In the genomic region with DNA sequence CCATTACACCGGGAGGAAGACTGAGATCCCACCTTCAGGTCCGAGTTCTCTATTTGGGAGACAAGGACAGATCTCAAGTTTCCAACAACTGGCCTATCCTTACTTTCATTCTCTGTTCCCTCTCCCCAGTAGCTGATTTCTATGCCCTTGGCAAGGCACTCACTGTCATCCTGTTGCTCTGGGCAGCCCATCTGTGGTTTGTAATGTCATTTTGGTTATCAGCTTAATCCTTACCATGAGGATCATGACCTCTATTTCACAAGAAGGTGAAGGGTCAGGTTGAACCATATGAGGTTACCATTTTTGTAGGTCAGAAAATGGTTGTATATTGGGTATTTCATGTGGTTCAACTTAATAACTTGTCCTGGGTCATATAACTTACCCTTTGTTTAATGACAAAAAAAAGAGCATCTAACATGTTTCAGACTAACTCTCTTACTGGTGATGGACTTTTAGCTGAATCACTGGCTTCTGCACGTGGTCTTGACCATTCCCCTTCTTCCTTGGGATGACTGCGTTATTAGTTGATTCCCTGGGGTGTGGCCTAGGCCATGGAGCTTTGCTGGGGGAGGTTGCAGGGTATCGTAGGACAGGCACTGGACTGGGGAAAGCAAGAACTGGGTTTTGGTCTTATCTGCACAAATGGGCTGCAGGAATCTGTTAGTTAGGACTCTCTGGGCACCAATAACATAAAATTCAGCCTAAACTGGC, we compare ENCODE assay signal across 15 cellular contexts.
A peak's percentile ranks its signal among the peaks of the same experiment; 100 is the strongest.
DNase-seq lines count a peak whose midpoint lies in the region; ATAC-seq and TF ChIP-seq lines count a peak whose summit lies in the region.
"Had no signal": no experiment of that assay in that cellular context is flagged by ENCODE, and none has a peak within 500 bp of the region (broad histone marks: within the 10 kb centered on the region; RNA-seq: fewer than 3 reads in every experiment).

No MANE protein-coding gene starts in this region.

- no peak for ATAC-seq in T-cell (replicated peaks in 1 of 4)
- ATAC-seq: activated CD8-positive, alpha-beta T cell treated with anti-CD3 and anti-CD28 coated beads for 36 hours; Panc1 had no signal

- TF ChIP-seq CTCF in cardiac fibroblast (IDR thresholded peaks at IDR 0.05; ENCODE audit: low read depth, low read length) (no peak), tibial artery (IDR thresholded peaks at IDR 0.05) (no peak)

- H3K27me3 ChIP-seq in MG63 (no peaks in the 10 kb centered on the region), tibial artery (peaks cover 0 to 17% of the 10 kb centered on the region in 2 donors)

- H3K27ac Mint-ChIP-seq in T-cell, result no peak overlapping the region
- H3K27ac Mint-ChIP-seq: activated CD8-positive, alpha-beta T cell treated with anti-CD3 and anti-CD28 coated beads for 36 hours had no signal

- H3K27ac ChIP-seq in tibial artery, result no peak overlapping the region

- no peaks in the 10 kb centered on the region for H3K36me3 Mint-ChIP-seq in T-cell

- intact Hi-C loops in tibial artery (cut with DNase I; ENCODE audit: low total_unique reads), result no loop called here

- peaks cover 4 to 22% of the 10 kb centered on the region in 2 donors for H3K27me3 Mint-ChIP-seq in T-cell

- CTCF ChIA-PET in T-cell (lab: Charles Lee), result no interaction called here

- H3K4me3 Mint-ChIP-seq in T-cell, result no peak overlapping the region
- H3K4me3 Mint-ChIP-seq: activated CD8-positive, alpha-beta T cell treated with anti-CD3 and anti-CD28 coated beads for 36 hours had no signal

- H3K36me3 ChIP-seq in MG63 (no peaks in the 10 kb centered on the region), tibial artery (no peaks in the 10 kb centered on the region)

- H3K9me3 ChIP-seq in MG63 (peaks cover 5% of the 10 kb centered on the region; the same call in 1 of the 2 replicates), tibial artery (no peaks in the 10 kb centered on the region)

- no peaks in the 10 kb centered on the region for H3K4me1 Mint-ChIP-seq in T-cell

- peaks cover 0 to 3% (median 0%) of the 10 kb centered on the region in 3 donors for H3K9me3 Mint-ChIP-seq in T-cell
- H3K9me3 Mint-ChIP-seq: activated CD8-positive, alpha-beta T cell treated with anti-CD3 and anti-CD28 coated beads for 36 hours had no signal

- POLR2A ChIA-PET in T-cell (lab: Charles Lee), result no interaction called here

- DNase-seq in AG08396 (ENCODE audit: low spot score), result peak; percentile 58
- DNase-seq in MG63, result peak; percentile 73
- DNase-seq in cardiac fibroblast (ENCODE audit: low read depth in 2 of 2), result peak; percentile 26 to 83
- DNase-seq in myocyte (ENCODE audit: low read depth), result peak; percentile 50
- no peak for DNase-seq in T-cell
- DNase-seq in activated gamma-delta T cell (lab: John Stamatoyannopoulos, UW), result no peak
- DNase-seq in superior temporal gyrus (ENCODE audit: extremely low spot score), result no peak
- no peak for DNase-seq in tibial artery
- DNase-seq: activated CD8-positive, alpha-beta T cell treated with anti-CD3 and anti-CD28 coated beads for 36 hours; activated gamma-delta T cell treated with Interleukin-2 at 50 U/mL for 16 hours; caudate nucleus; DND-41; MV-4-11; NCI-H2227 treated with DMSO at 0.1 percent for 48 hours had no signal

- H3K4me1 ChIP-seq in tibial artery, result peaks cover 0 to 10% (median 0%) of the 10 kb centered on the region in 4 donors

- no peak overlapping the region for H3K4me3 ChIP-seq in MG63
- H3K4me3 ChIP-seq in cardiac fibroblast (replicated peaks in 1 of 2; ENCODE audit: low read depth in 2 of 2, low read length in 2 of 2), result no peak overlapping the region
- no peak overlapping the region for H3K4me3 ChIP-seq in tibial artery

Comparison
In these comparisons a context has a peak if more than half of its experiments do, and no peak if none do; other contexts are left out.
1. DNase-seq: peak in AG08396 (single experiment), MG63 (single experiment), cardiac fibroblast (2 of 2) and myocyte (single experiment); none in T-cell (0 of 34), activated gamma-delta T cell (single experiment), superior temporal gyrus (single experiment) and tibial artery (0 of 2).